Comparison of ENCODE assay signal across 24 cellular contexts in genomic region chr10:31605846-31606543, GRCh38.
"Had no signal": no experiment of that assay in that cellular context is flagged by ENCODE, and none has a peak within 500 bp of the region (broad histone marks: within the 10 kb centered on the region; RNA-seq: fewer than 3 reads in every experiment).

No MANE protein-coding gene starts in this region.

- ATAC-seq: activated CD4-positive, CD25-positive, alpha-beta regulatory T cell treated with anti-CD3 and anti-CD28 coated beads, Interleukin-2, amount 50 U/mL, for 24 hours; activated T-cell treated with anti-CD3 and anti-CD28 coated beads, Interleukin-2, amount 50 U/mL, for 72 hours; foreskin keratinocyte; left ventricle myocardium superior; pancreas; right lobe of liver; stimulated activated effector memory CD8-positive, alpha-beta T cell treated with anti-CD3 and anti-CD28 coated beads, Interleukin-12 subunit alpha, Interleukin-12 subunit beta, amount 100 ng/mL, for 72 hours; stimulated activated naive CD8-positive, alpha-beta T cell treated with anti-CD3 and anti-CD28 coated beads, Interleukin-15, amount 100 ng/mL, for 72 hours had no signal

- H3K9me3 ChIP-seq: pancreas, right lobe of liver, transverse colon had no signal

- H3K4me3 ChIP-seq: coronary artery, hepatocyte, pancreas, right lobe of liver, transverse colon had no signal

- H3K36me3 ChIP-seq: pancreas, right lobe of liver, transverse colon had no signal

- DNase-seq: activated CD4-positive, alpha-beta memory T cell treated with anti-CD3 and anti-CD28 coated beads, Interleukin-2, amount 10 ng/mL, durations not matched to agents 7 days and 5 days; activated CD4-positive, alpha-beta T cell treated with anti-CD3 and anti-CD28 coated beads, Interleukin-2, amount 10 ng/mL, durations not matched to agents 24 days and 14 days; activated effector memory CD4-positive, alpha-beta T cell treated with Interleukin-2 at 50 U/mL for 16 hours; activated naive CD4-positive, alpha-beta T cell treated with anti-CD3 and anti-CD28 coated beads for 36 hours; activated naive CD8-positive, alpha-beta T cell treated with anti-CD3 and anti-CD28 coated beads, Interleukin-2, amount 10 ng/mL, durations not matched to agents 7 days and 5 days; activated T-cell treated with anti-CD3 and anti-CD28 coated beads, Interleukin-2, amount 50 U/mL, for 72 hours; amygdala; endodermal cell; foreskin keratinocyte; kidney glomerular epithelial cell; left ventricle myocardium superior; nephron progenitor cell; pancreas; right lobe of liver; small intestine; stimulated activated CD4-positive, alpha-beta T cell treated with anti-CD3 and anti-CD28 coated beads, Interleukin-2, amount 100 ng/mL, for 24 hours; stimulated activated naive CD8-positive, alpha-beta T cell treated with anti-CD3 and anti-CD28 coated beads, Interleukin-15, amount 100 ng/mL, for 72 hours; transverse colon had no signal

- H3K4me1 ChIP-seq: foreskin keratinocyte, pancreas had no signal

- H3K27me3 ChIP-seq: foreskin keratinocyte, hepatocyte, pancreas, right lobe of liver, transverse colon had no signal

- H3K27ac ChIP-seq: coronary artery, epithelial cell of prostate, foreskin keratinocyte, hepatocyte, pancreas, right lobe of liver, VCaP had no signal
